5 cellular contexts compared by ENCODE assay signal in genomic region chr16:34014841-34015820, GRCh38.
A peak's percentile ranks its signal among the peaks of the same experiment; 100 is the strongest.
DNase-seq lines count a peak whose midpoint lies in the region; ATAC-seq and TF ChIP-seq lines count a peak whose summit lies in the region.
"Not testable (repeated sequence)": the region's sequence is repeated elsewhere in the genome, so short reads cannot be mapped to it uniquely, and the experiment has no call there.

No MANE protein-coding gene starts in this region.

- H3K9me2 ChIP-seq in SK-N-SH, result not testable (repeated sequence)

- not testable (repeated sequence) for H3K36me3 ChIP-seq in MG63; SK-N-SH (replicated peaks in 1 of 2; ENCODE audit: control insufficient read depth in 1 of 2, insufficient read depth in 2 of 2, low read length in 1 of 2)

- CTCF ChIA-PET in SK-N-SH (lab: Yijun Ruan, JAX), result not testable (repeated sequence)

- not testable (repeated sequence) for H4K20me1 ChIP-seq in SK-N-SH (ENCODE audit: insufficient read depth)

- DNase-seq in GM13977 (ENCODE audit: low spot score) (peak; percentile 1), MG63 (peak; percentile 41), SK-N-SH (peak; percentile 6), right cardiac atrium (peak in 2 of 3 donors; percentile 27 to 36), posterior vena cava (ENCODE audit: low spot score) (peak; percentile 72)

- in situ Hi-C loops in GM13977 (cut with MboI; ENCODE audit: low pct_unique_long_range_greater_than_20kb, low sequenced_read_pairs, unreplicated experiment), result not testable (repeated sequence)

- H3K4me3 ChIP-seq in MG63 (peak overlapping the region; percentile 52), SK-N-SH (ENCODE audit: low read depth in 2 of 2, low read length in 1 of 2) (peak overlapping the region in 1 of 2 experiments; percentile 14; a peak in 1 of 4 replicates)
- H3K4me3 ChIP-seq in right cardiac atrium (ENCODE audit: low read length), result not testable (repeated sequence)

- not testable (repeated sequence) for ATAC-seq in right cardiac atrium

- H3F3A ChIP-seq in SK-N-SH (replicated peaks; ENCODE audit: insufficient read depth), result not testable (repeated sequence)

- H3K79me2 ChIP-seq in SK-N-SH (ENCODE audit: insufficient read depth), result not testable (repeated sequence)

- POLR2A ChIA-PET in SK-N-SH (lab: Yijun Ruan, JAX), result not testable (repeated sequence)

- not testable (repeated sequence) for TF ChIP-seq EP300 in SK-N-SH (IDR thresholded peaks at IDR 0.05; ENCODE audit: borderline replicate concordance in 1 of 2, low read depth in 1 of 2, low read length in 1 of 2)

- 0 out of 2 replicates have a peak overlapping the region, but pooled peaks have one; percentile 28 for H3K4me2 ChIP-seq in SK-N-SH

- not testable (repeated sequence) for H3K4me1 ChIP-seq in SK-N-SH (ENCODE audit: control insufficient read depth in 1 of 2, insufficient read depth in 2 of 2, low read depth in 1 of 2, low read length in 1 of 2); right cardiac atrium (ENCODE audit: control insufficient read depth, insufficient read depth, low read length)

- not testable (repeated sequence) for TF ChIP-seq RAD21 in SK-N-SH (IDR thresholded peaks at IDR 0.05; ENCODE audit: low read length)

- H2AFZ ChIP-seq in SK-N-SH (ENCODE audit: low read depth), result not testable (repeated sequence)

- not testable (repeated sequence) for H3K9ac ChIP-seq in SK-N-SH

- H3K9me3 ChIP-seq in MG63; SK-N-SH; right cardiac atrium (ENCODE audit: control insufficient read depth, low read length): not testable (repeated sequence)

- WGBS in SK-N-SH (ENCODE audit: low lambda C conversion rate), result 28% methylated on average over 67 of the region's 83 CpGs
- WGBS in right cardiac atrium, result 46% methylated on average over 83 of the region's 83 CpGs

- H3K27me3 ChIP-seq in MG63; SK-N-SH (ENCODE audit: insufficient read depth); right cardiac atrium (ENCODE audit: control insufficient read depth, insufficient read depth): not testable (repeated sequence)

- not testable (repeated sequence) for TF ChIP-seq CTCF in GM13977 (IDR thresholded peaks at IDR 0.05; ENCODE audit: extremely low read depth, insufficient read depth, missing control alignments); SK-N-SH (IDR thresholded peaks at IDR 0.05)

- not testable (repeated sequence) for H3K27ac ChIP-seq in SK-N-SH (ENCODE audit: low read depth in 2 of 2, low read length in 1 of 2); right cardiac atrium (ENCODE audit: low read length)

- intact Hi-C loops in right cardiac atrium (cut with DNase I); posterior vena cava (cut with DNase I): not testable (repeated sequence)

Comparison
In these comparisons a context has a peak if more than half of its experiments do, and no peak if none do; other contexts are left out.
1. DNase-seq: peak in every context shown above with its lines; median percentile 72 in posterior vena cava; 41 in MG63; 32 in right cardiac atrium; 6 in SK-N-SH; 1 in GM13977.